Comparison of ENCODE assay signal across 9 cellular contexts in the genomic region with DNA sequence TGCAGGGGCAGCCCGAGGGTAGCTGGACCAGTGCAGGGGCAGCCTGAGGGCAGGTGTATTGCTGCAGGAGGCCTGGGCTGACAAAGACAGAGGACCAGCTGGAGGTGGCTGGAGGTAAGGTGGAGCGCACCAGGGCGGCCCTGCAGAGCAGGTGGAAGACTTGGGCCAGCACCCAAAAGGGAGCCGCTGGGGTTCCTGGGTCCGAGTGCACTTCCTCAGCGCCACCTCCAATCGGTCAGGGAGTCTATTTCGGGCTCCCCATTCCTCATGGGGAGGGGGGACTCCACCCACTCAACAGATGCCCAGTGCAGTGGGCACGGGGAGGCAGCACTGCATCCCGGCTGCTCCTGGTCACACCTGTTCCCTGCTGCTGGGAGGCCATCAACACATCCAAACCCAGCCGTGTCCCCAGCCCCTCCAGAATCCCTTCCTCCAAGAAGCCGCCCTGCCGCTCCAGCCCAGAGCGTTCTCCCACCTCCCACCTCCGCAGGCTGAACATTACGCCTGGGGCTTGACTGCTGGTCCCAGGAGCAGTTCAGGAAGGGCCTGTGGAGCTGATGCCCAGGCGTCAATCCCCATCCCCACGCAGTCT. TPM values are rescaled to one million over a fixed set of nuclear protein-coding genes. Genes with fewer than 3 reads are reported as not detected.
A peak's percentile ranks its signal among the peaks of the same experiment; 100 is the strongest.
DNase-seq lines count a peak whose midpoint lies in the region; ATAC-seq and TF ChIP-seq lines count a peak whose summit lies in the region.
"Had no signal": no experiment of that assay in that cellular context is flagged by ENCODE, and none has a peak within 500 bp of the region (broad histone marks: within the 10 kb centered on the region; RNA-seq: fewer than 3 reads in every experiment).

No MANE protein-coding gene starts in this region.

- H3K4me1 ChIP-seq in mucosa of rectum (ENCODE audit: control insufficient read depth in 2 of 2, insufficient read depth in 2 of 2, low read length in 2 of 2): peaks cover 14 to 23% of the 10 kb centered on the region in 2 donors

- H3K9me3 Mint-ChIP-seq in stimulated activated naive CD8-positive, alpha-beta T cell treated with anti-CD3 and anti-CD28 coated beads, Interleukin-15, Interleukin-2, amounts not matched to agents 100 ng/mL and 50 ng/mL, for 24 hours: no peaks in the 10 kb centered on the region

- no peak for TF ChIP-seq CTCF in cardiac fibroblast (IDR thresholded peaks at IDR 0.05; ENCODE audit: low read depth, low read length)

- no peaks in the 10 kb centered on the region for H3K9me3 ChIP-seq in mucosa of rectum (ENCODE audit: control insufficient read depth in 2 of 2, low read length in 2 of 2)

- H3K36me3 ChIP-seq in mucosa of rectum (ENCODE audit: control insufficient read depth in 2 of 2, insufficient read depth in 2 of 2, low read length in 2 of 2): peaks cover 7 to 17% of the 10 kb centered on the region in 2 donors

- H3K4me3 Mint-ChIP-seq in stimulated activated naive CD8-positive, alpha-beta T cell treated with anti-CD3 and anti-CD28 coated beads, Interleukin-15, Interleukin-2, amounts not matched to agents 100 ng/mL and 50 ng/mL, for 24 hours: peak overlapping the region; percentile 95

- no peak overlapping the region for H3K27ac ChIP-seq in mucosa of rectum (ENCODE audit: low read depth in 2 of 2, low read length in 2 of 2)

- DNase-seq in stimulated activated naive CD8-positive, alpha-beta T cell treated with anti-CD3 and anti-CD28 coated beads, Interleukin-15, Interleukin-2, amounts not matched to agents 100 U/mL and 50 U/mL, for 24 hours: no peak
- DNase-seq in cardiac fibroblast (ENCODE audit: low read depth in 2 of 2): no peak
- no peak for DNase-seq in NOMO-1 treated with DMSO at 0.1 percent for 48 hours (lab: John Stamatoyannopoulos, UW; ENCODE audit: unreplicated experiment)
- DNase-seq in mucosa of gallbladder (ENCODE audit: low spot score): no peak
- DNase-seq in NCI-H1092 (lab: John Stamatoyannopoulos, UW): no peak
- no peak for DNase-seq in NAMALWA (ENCODE audit: low spot score)
- DNase-seq: Kasumi-1 had no signal

- H3K4me1 Mint-ChIP-seq in stimulated activated naive CD8-positive, alpha-beta T cell treated with anti-CD3 and anti-CD28 coated beads, Interleukin-15, Interleukin-2, amounts not matched to agents 100 ng/mL and 50 ng/mL, for 24 hours (ENCODE audit: low read depth): peaks cover 29% of the 10 kb centered on the region

- H3K36me3 Mint-ChIP-seq in stimulated activated naive CD8-positive, alpha-beta T cell treated with anti-CD3 and anti-CD28 coated beads, Interleukin-15, Interleukin-2, amounts not matched to agents 100 ng/mL and 50 ng/mL, for 24 hours (ENCODE audit: low read depth): peaks cover 10% of the 10 kb centered on the region

- H3K27ac Mint-ChIP-seq in stimulated activated naive CD8-positive, alpha-beta T cell treated with anti-CD3 and anti-CD28 coated beads, Interleukin-15, Interleukin-2, amounts not matched to agents 100 ng/mL and 50 ng/mL, for 24 hours: no peak overlapping the region

- no peaks in the 10 kb centered on the region for H3K27me3 ChIP-seq in mucosa of rectum (ENCODE audit: control insufficient read depth in 2 of 2, insufficient read depth in 2 of 2, low read length in 2 of 2)

- H3K9ac ChIP-seq in mucosa of rectum (ENCODE audit: low read depth in 1 of 2, low read length in 2 of 2): peak overlapping the region; percentile 84 to 87

- no peak for ATAC-seq in stimulated activated naive CD8-positive, alpha-beta T cell treated with anti-CD3 and anti-CD28 coated beads, Interleukin-15, Interleukin-2, amounts not matched to agents 100 U/mL and 50 U/mL, for 24 hours

- H3K27me3 Mint-ChIP-seq in stimulated activated naive CD8-positive, alpha-beta T cell treated with anti-CD3 and anti-CD28 coated beads, Interleukin-15, Interleukin-2, amounts not matched to agents 100 ng/mL and 50 ng/mL, for 24 hours: peaks cover 4% of the 10 kb centered on the region

- H3K4me3 ChIP-seq in cardiac fibroblast (replicated peaks in 1 of 2; ENCODE audit: low read depth in 2 of 2, low read length in 2 of 2) (peak overlapping the region; percentile 89 to 94), mucosa of rectum (ENCODE audit: low read length in 2 of 2) (peak overlapping the region; percentile 87 to 94)

RNA-seq across cellular contexts. Expression of gene LRPAP1, which starts 1.5 kb away (rescaled TPM):
- total RNA-seq in mucosa of gallbladder: 227 TPM
